8 cellular contexts compared by ENCODE assay signal in the genomic region with DNA sequence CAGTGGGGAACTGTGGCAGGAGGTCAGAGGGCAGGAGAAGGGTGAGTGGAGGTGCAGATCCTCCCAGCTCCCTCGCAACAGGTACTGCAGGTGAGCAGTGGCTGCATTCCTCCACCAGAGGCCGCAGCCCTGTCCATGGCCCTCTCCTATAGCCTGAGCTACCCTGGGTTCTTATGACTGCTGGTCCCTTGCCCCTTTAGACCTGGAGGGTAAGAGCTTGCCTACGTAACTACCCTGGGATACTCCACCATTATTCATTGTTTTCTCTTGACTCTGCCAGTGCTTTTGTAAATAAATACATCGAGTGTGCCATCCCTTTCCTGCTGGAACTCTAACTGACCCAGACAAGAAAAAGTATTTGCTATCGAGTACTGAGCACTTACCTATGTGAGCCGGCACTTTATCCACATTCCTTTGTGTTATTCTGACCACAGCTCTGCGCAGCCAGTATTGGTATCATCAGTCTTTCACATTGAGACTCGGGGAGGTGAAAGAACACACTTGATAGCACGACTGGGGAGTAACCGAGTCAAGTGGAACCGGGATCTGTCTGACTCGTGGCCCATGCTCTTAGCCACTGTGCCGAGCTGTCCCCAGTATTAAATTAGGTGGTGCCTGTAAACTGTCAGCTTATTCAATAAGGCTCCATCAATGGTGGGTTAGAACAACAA. TPM values are rescaled to one million over a fixed set of nuclear protein-coding genes. Genes with fewer than 3 reads are reported as not detected.
DNase-seq lines count a peak whose midpoint lies in the region; ATAC-seq and TF ChIP-seq lines count a peak whose summit lies in the region.

No MANE protein-coding gene starts in this region.

- H3K79me2 ChIP-seq in H9 (ENCODE audit: insufficient read depth, low read length): no peaks in the 10 kb centered on the region

- H2BK20ac ChIP-seq in H9 (ENCODE audit: low read depth, low read length, poor library complexity, severe bottlenecking): no peak overlapping the region

- H3K4me1 Mint-ChIP-seq in H9 (peaks cover 25 to 45% of the 10 kb centered on the region in 2 experiments), WTC11 (peaks cover 31% of the 10 kb centered on the region), CD14-positive monocyte (peaks cover 35% of the 10 kb centered on the region)

- H2AFZ ChIP-seq in H9 (ENCODE audit: low read length): no peak overlapping the region

- POLR2A ChIA-PET in WTC11 (lab: Charles Lee): interaction anchor here (1.9 kb wide), 1 partner anchor 36 kb away, joined by 4 read pairs; no protein-coding TSS in a partner anchor

- no peak overlapping the region for H2BK5ac ChIP-seq in H9 (ENCODE audit: insufficient read length, low read length)

- DNase-seq in H9 (peak; percentile 74), WTC11 (ENCODE audit: low spot score) (peak; percentile 67), iPS-NIHi11 (ENCODE audit: low spot score) (peak; percentile 54), spleen (peak; percentile 57), foreskin fibroblast (no peak), CD14-positive monocyte (ENCODE audit: low spot score) (no peak), NCI-H2081 treated with DMSO at 0.1 percent for 48 hours (lab: John Stamatoyannopoulos, UW) (no peak)

- no peak overlapping the region for H3K27ac ChIP-seq in H9 (ENCODE audit: insufficient read length, low read depth, low read length)
- no peak overlapping the region for H3K27ac ChIP-seq in spleen

- CTCF ChIA-PET in WTC11 (lab: Charles Lee): interaction anchor here (0.6 to 7.1 kb wide), 53 partner anchors 9 to 372 kb away, joined by 3 to 110 read pairs (median 5); partner anchors contain the start of genes ISCA2, LTBP2, NPC2 and RPS6KL1

- no peak overlapping the region for H3K27ac Mint-ChIP-seq in H9
- no peak overlapping the region for H3K27ac Mint-ChIP-seq in WTC11
- peak overlapping the region in 1 of 7 donors; percentile 85 for H3K27ac Mint-ChIP-seq in CD14-positive monocyte

- no peak overlapping the region for H2BK120ac ChIP-seq in H9 (ENCODE audit: low read depth, low read length, poor library complexity, severe bottlenecking)

- H3K23ac ChIP-seq in H9 (ENCODE audit: insufficient read length, low read depth, low read length): no peak overlapping the region

- H3K9me3 Mint-ChIP-seq in H9 (no peaks in the 10 kb centered on the region), WTC11 (no peaks in the 10 kb centered on the region), CD14-positive monocyte (no peaks in the 10 kb centered on the region)

- H3T11ph ChIP-seq in H9 (ENCODE audit: low read length): no peak overlapping the region

- no CpG with 5 or more reads among the region's 13 CpGs for WGBS in H9 (ENCODE audit: extremely low coverage, insufficient read length, low lambda C conversion rate)
- 78 to 89% (median 85%) methylated on average over 13 of the region's 13 CpGs for whole genome bisulfite sequencing in spleen, 5 donors

- H4K5ac ChIP-seq in H9 (ENCODE audit: insufficient read length, low read depth, low read length): no peak overlapping the region

- TF ChIP-seq CTCF in H9 (conservative IDR thresholded peaks at IDR 0.05) (peak; percentile 69), WTC11 (IDR thresholded peaks at IDR 0.05) (peak; percentile 50), spleen (IDR thresholded peaks at IDR 0.05 in 8 of 11, conservative IDR thresholded peaks at IDR 0.05 in 3 of 11) (no peak), foreskin fibroblast (IDR thresholded peaks at IDR 0.05; ENCODE audit: low read depth, low read length) (no peak), CD14-positive monocyte (IDR thresholded peaks at IDR 0.05) (no peak)

- intact Hi-C loops in spleen (cut with DNase I; ENCODE audit: low total_unique reads) (no loop called here), CD14-positive monocyte (cut with micrococcal nuclease) (no loop called here)

- peak; percentile 96 for ATAC-seq in WTC11
- ATAC-seq in HG02763 (IDR thresholded peaks at IDR 0.05; ENCODE audit: unreplicated experiment): no peak

- H4K8ac ChIP-seq in H9 (replicated peaks; ENCODE audit: insufficient read length, low read depth, low read length): no peak overlapping the region

- H3K27me3 ChIP-seq in H9 (ENCODE audit: insufficient read depth, low read length) (no peaks in the 10 kb centered on the region), spleen (replicated peaks in 1 of 7) (peaks cover 0 to 25% (median 0%) of the 10 kb centered on the region in 7 donors)

- H2BK15ac ChIP-seq in H9 (ENCODE audit: low read depth, low read length): no peak overlapping the region

- H3K9me3 ChIP-seq in H9 (ENCODE audit: control insufficient read depth, low read depth, low read length) (no peaks in the 10 kb centered on the region), spleen (no peaks in the 10 kb centered on the region)

- no peak overlapping the region for H3K18ac ChIP-seq in H9 (ENCODE audit: insufficient read length, low read depth, low read length)

- no peaks in the 10 kb centered on the region for H3K36me3 ChIP-seq in spleen

- no peaks in the 10 kb centered on the region for H3K36me3 Mint-ChIP-seq in H9 (ENCODE audit: insufficient read depth in 1 of 3, low read depth in 3 of 3)
- no peaks in the 10 kb centered on the region for H3K36me3 Mint-ChIP-seq in WTC11
- H3K36me3 Mint-ChIP-seq in CD14-positive monocyte: no peaks in the 10 kb centered on the region

- H3K4me3 ChIP-seq in spleen (no peak overlapping the region), foreskin fibroblast (ENCODE audit: low read depth in 1 of 2, low read length in 2 of 2) (no peak overlapping the region)

- no peak overlapping the region for H3K56ac ChIP-seq in H9 (ENCODE audit: insufficient read length, low read depth, low read length)

- no peak for TF ChIP-seq POLR2A in spleen (IDR thresholded peaks at IDR 0.05)

- no peak overlapping the region for H4K91ac ChIP-seq in H9 (ENCODE audit: insufficient read length, low read depth, low read length)

- no peak overlapping the region for H3K14ac ChIP-seq in H9 (ENCODE audit: insufficient read depth, low read length)

- no peak overlapping the region for H2AK5ac ChIP-seq in H9 (ENCODE audit: insufficient read length, low read length)

- H3K4me3 Mint-ChIP-seq in H9 (no peak overlapping the region), WTC11 (no peak overlapping the region), CD14-positive monocyte (no peak overlapping the region)

- H3K27me3 Mint-ChIP-seq in H9 (ENCODE audit: low read depth) (no peaks in the 10 kb centered on the region; the same call in 1 of the 2 replicates), WTC11 (ENCODE audit: low read depth) (no peaks in the 10 kb centered on the region), CD14-positive monocyte (ENCODE audit: low read depth in 3 of 3) (peaks cover 2 to 11% (median 5%) of the 10 kb centered on the region in 3 donors)

- no peak overlapping the region for H2BK12ac ChIP-seq in H9 (ENCODE audit: insufficient read length, low read depth, low read length)

- no peaks in the 10 kb centered on the region for H4K20me1 ChIP-seq in H9 (ENCODE audit: control insufficient read depth, insufficient read depth, insufficient read length)

- H3K9ac ChIP-seq in H9 (ENCODE audit: extremely low read depth, insufficient read length, low read length): no peak overlapping the region

- H3K23me2 ChIP-seq in H9 (ENCODE audit: insufficient read length, low read depth, low read length, poor library complexity, severe bottlenecking): no peaks in the 10 kb centered on the region

- H3K4ac ChIP-seq in H9 (ENCODE audit: low read depth, low read length): no peak overlapping the region

- H3K79me1 ChIP-seq in H9 (ENCODE audit: insufficient read depth, low read depth, low read length, poor library complexity, severe bottlenecking): no peaks in the 10 kb centered on the region

- no peaks in the 10 kb centered on the region for H3K4me1 ChIP-seq in H9 (ENCODE audit: insufficient read depth, low read length)
- peaks cover 6 to 69% (median 32%) of the 10 kb centered on the region in 6 donors for H3K4me1 ChIP-seq in spleen

- H3K4me2 ChIP-seq in H9 (ENCODE audit: insufficient read depth, insufficient read length, low read length): no peak overlapping the region

TF ChIP-seq in WTC11, 78 proteins besides CTCF, POLR2A, EP300 and RAD21 (continues in another document):
- TF ChIP-seq ATF6 (CRISPR knock-in tag; IDR thresholded peaks at IDR 0.05): no peak
- no peak for TF ChIP-seq ZNF121 (CRISPR knock-in tag; IDR thresholded peaks at IDR 0.05)
- no peak for TF ChIP-seq SP1 (CRISPR knock-in tag; conservative IDR thresholded peaks at IDR 0.05)
- no peak for TF ChIP-seq ZSCAN18 (CRISPR knock-in tag; IDR thresholded peaks at IDR 0.05)

RNA-seq across cellular contexts. Expression of gene LTBP2, which starts 38.5 kb away (rescaled TPM):
- total RNA-seq in H9 (2021) (0.75 and 0.77 TPM in 2 replicates), WTC11 (2021) (1.2 TPM in 3 replicates), spleen (10 to 100 TPM in 1 of 7 donors, 1 to 10 TPM in 6; 4.3 to 10.7 (median 6.3) TPM)
- polyA plus RNA-seq in spleen (1 to 10 TPM; 3.4 to 6.7 (median 4.2) TPM), CD14-positive monocyte (under 1 TPM; 0.04 to 0.11 TPM)

Comparison
In these comparisons a context has a peak if more than half of its experiments do, and no peak if none do; other contexts are left out.
1. DNase-seq: peak in H9 (single experiment), WTC11 (single experiment), iPS-NIHi11 (single experiment) and spleen (single experiment); none in foreskin fibroblast (0 of 2), CD14-positive monocyte (single experiment) and NCI-H2081 treated with DMSO at 0.1 percent for 48 hours (single experiment).
2. CTCF ChIP-seq: peak in H9 (single experiment) and WTC11 (single experiment); none in spleen (0 of 11), foreskin fibroblast (single experiment) and CD14-positive monocyte (single experiment).